Comparison of ENCODE assay signal across 1 cellular context in the genomic region with DNA sequence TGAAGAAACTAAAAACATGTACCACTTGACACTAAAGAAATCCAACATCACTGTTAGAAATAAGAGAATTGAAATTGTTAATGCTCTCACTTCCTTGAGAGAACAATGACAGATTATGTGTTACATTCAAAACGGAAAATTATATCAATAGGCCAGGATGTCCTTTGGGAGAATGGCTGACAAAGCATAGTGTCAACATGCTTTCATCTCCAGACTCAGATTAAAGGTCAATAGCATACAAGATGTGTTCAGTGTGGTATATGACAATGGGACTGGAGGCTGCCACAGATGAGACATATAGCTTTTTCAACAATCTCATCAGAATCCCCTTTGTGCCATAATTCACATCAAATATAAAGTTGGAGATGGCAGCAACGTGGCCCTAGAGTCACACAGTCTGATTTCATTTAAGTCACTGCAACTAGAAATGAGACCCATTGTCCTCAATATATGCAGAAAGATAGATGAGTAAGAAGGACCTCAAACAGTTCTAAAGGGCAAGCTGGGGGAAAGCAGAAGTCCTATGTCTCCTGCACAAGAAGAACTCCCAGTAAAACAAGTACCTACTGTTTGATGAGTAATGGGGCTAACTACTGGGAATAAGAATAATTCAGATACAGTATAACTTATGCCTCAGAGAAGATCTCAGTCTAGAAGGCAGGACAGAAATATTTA.
TF ChIP-seq lines count a peak whose summit lies in the region.

No MANE protein-coding gene starts in this region.

TF ChIP-seq in GM23338, 12 proteins besides CTCF, POLR2A, EP300 and RAD21 (continued from another document):
- TF ChIP-seq, protein P1, sequence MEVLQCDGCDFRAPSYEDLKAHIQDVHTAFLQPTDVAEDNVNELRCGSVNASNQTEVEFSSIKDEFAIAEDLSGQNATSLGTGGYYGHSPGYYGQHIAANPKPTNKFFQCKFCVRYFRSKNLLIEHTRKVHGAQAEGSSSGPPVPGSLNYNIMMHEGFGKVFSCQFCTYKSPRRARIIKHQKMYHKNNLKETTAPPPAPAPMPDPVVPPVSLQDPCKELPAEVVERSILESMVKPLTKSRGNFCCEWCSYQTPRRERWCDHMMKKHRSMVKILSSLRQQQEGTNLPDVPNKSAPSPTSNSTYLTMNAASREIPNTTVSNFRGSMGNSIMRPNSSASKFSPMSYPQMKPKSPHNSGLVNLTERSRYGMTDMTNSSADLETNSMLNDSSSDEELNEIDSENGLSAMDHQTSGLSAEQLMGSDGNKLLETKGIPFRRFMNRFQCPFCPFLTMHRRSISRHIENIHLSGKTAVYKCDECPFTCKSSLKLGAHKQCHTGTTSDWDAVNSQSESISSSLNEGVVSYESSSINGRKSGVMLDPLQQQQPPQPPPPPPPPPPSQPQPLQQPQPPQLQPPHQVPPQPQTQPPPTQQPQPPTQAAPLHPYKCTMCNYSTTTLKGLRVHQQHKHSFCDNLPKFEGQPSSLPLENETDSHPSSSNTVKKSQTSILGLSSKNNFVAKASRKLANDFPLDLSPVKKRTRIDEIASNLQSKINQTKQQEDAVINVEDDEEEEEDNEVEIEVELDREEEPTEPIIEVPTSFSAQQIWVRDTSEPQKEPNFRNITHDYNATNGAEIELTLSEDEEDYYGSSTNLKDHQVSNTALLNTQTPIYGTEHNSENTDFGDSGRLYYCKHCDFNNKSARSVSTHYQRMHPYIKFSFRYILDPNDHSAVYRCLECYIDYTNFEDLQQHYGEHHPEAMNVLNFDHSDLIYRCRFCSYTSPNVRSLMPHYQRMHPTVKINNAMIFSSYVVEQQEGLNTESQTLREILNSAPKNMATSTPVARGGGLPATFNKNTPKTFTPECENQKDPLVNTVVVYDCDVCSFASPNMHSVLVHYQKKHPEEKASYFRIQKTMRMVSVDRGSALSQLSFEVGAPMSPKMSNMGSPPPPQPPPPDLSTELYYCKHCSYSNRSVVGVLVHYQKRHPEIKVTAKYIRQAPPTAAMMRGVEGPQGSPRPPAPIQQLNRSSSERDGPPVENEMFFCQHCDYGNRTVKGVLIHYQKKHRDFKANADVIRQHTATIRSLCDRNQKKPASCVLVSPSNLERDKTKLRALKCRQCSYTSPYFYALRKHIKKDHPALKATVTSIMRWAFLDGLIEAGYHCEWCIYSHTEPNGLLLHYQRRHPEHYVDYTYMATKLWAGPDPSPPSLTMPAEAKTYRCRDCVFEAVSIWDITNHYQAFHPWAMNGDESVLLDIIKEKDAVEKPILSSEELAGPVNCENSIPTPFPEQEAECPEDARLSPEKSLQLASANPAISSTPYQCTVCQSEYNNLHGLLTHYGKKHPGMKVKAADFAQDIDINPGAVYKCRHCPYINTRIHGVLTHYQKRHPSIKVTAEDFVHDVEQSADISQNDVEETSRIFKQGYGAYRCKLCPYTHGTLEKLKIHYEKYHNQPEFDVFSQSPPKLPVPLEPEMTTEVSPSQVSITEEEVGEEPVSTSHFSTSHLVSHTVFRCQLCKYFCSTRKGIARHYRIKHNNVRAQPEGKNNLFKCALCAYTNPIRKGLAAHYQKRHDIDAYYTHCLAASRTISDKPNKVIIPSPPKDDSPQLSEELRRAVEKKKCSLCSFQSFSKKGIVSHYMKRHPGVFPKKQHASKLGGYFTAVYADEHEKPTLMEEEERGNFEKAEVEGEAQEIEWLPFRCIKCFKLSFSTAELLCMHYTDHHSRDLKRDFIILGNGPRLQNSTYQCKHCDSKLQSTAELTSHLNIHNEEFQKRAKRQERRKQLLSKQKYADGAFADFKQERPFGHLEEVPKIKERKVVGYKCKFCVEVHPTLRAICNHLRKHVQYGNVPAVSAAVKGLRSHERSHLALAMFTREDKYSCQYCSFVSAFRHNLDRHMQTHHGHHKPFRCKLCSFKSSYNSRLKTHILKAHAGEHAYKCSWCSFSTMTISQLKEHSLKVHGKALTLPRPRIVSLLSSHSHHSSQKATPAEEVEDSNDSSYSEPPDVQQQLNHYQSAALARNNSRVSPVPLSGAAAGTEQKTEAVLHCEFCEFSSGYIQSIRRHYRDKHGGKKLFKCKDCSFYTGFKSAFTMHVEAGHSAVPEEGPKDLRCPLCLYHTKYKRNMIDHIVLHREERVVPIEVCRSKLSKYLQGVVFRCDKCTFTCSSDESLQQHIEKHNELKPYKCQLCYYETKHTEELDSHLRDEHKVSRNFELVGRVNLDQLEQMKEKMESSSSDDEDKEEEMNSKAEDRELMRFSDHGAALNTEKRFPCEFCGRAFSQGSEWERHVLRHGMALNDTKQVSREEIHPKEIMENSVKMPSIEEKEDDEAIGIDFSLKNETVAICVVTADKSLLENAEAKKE (CRISPR knock-in tag; IDR thresholded peaks at IDR 0.05) = no peak
